Comparison of ENCODE assay signal across 18 cellular contexts in the genomic region with DNA sequence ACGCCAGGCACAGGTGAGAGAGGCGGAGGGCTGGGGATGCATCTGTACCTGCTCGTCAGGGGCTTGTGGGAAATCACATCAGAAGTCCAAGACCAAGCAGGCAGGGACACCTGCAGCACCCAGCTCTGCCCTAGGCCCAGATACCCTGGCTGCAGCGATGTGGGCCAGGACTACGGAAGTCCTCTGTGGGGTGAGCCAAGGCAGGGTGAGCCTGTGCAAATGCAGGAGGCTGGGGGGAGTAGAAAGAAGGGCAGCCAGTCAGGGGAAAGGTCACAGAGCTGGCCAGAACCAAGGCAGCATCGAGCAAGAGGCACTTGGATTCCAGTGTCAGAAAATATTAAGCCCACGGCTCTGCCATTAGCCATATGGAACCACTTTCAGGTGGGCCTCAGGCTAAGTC.
DNase-seq lines count a peak whose midpoint lies in the region; ATAC-seq and TF ChIP-seq lines count a peak whose summit lies in the region.
"Had no signal": no experiment of that assay in that cellular context is flagged by ENCODE, and none has a peak within 500 bp of the region (broad histone marks: within the 10 kb centered on the region; RNA-seq: fewer than 3 reads in every experiment).

No MANE protein-coding gene starts in this region.

- H3K27ac Mint-ChIP-seq in mesothelial cell of epicardium (peak overlapping the region; percentile 92), type B pancreatic cell (peak overlapping the region; percentile 22)
- H3K27ac Mint-ChIP-seq: activated naive CD4-positive, alpha-beta T cell treated with anti-CD3 and anti-CD28 coated beads, Interleukin-2, amount 10 ng/mL, durations not matched to agents 7 days and 5 days had no signal

- TF ChIP-seq CTCF in mesothelial cell of epicardium (IDR thresholded peaks at IDR 0.05; ENCODE audit: unreplicated experiment), result no peak
- no peak for TF ChIP-seq CTCF in type B pancreatic cell (conservative IDR thresholded peaks at IDR 0.05)

- H3K36me3 ChIP-seq in duodenal mucosa (ENCODE audit: control insufficient read depth in 1 of 2, insufficient read depth in 2 of 2, low read length in 2 of 2), result peaks cover 0 to 4% of the 10 kb centered on the region in 2 donors
- H3K36me3 ChIP-seq: colonic mucosa, thoracic aorta had no signal

- no peak overlapping the region for H3K4me3 Mint-ChIP-seq in mesothelial cell of epicardium
- H3K4me3 Mint-ChIP-seq in type B pancreatic cell, result peak overlapping the region; percentile 39
- H3K4me3 Mint-ChIP-seq: activated naive CD4-positive, alpha-beta T cell treated with anti-CD3 and anti-CD28 coated beads, Interleukin-2, amount 10 ng/mL, durations not matched to agents 7 days and 5 days had no signal

- H3K9me3 ChIP-seq in duodenal mucosa (ENCODE audit: control insufficient read depth in 1 of 2, low read length in 2 of 2), result no peaks in the 10 kb centered on the region
- H3K9me3 ChIP-seq: colonic mucosa, thoracic aorta had no signal

- intact Hi-C loops in Right ventricle myocardium inferior (cut with DNase I) (no loop called here), cardiac septum (cut with DNase I) (loop anchor here (5.0 kb wide), 1 partner anchor 81 kb away; no protein-coding TSS in a partner anchor)

- H3K36me3 Mint-ChIP-seq in mesothelial cell of epicardium (peaks cover 13% of the 10 kb centered on the region), type B pancreatic cell (peaks cover 12% of the 10 kb centered on the region)
- H3K36me3 Mint-ChIP-seq: activated naive CD4-positive, alpha-beta T cell treated with anti-CD3 and anti-CD28 coated beads, Interleukin-2, amount 10 ng/mL, durations not matched to agents 7 days and 5 days had no signal

- peaks cover 73 to 77% of the 10 kb centered on the region in 2 donors for H3K4me1 ChIP-seq in duodenal mucosa (ENCODE audit: control insufficient read depth in 1 of 2, insufficient read depth in 2 of 2, low read length in 2 of 2)

- no peak overlapping the region for H3K4me3 ChIP-seq in duodenal mucosa (ENCODE audit: low read depth in 1 of 2, low read length in 2 of 2)
- H3K4me3 ChIP-seq: colonic mucosa, thoracic aorta had no signal

- no peak for DNase-seq in Right ventricle myocardium inferior (ENCODE audit: missing footprints)
- DNase-seq in cardiac septum (ENCODE audit: low spot score), result no peak
- DNase-seq in mesothelial cell of epicardium (ENCODE audit: low spot score in 2 of 2, unreplicated experiment in 2 of 2), result no peak
- DNase-seq in type B pancreatic cell (ENCODE audit: extremely low spot score, unreplicated experiment), result no peak
- DNase-seq in NCI-H2171 (lab: John Stamatoyannopoulos, UW), result no peak
- DNase-seq in COLO668 (lab: John Stamatoyannopoulos, UW; ENCODE audit: unreplicated experiment), result no peak
- DNase-seq in NCI-H2029 (lab: John Stamatoyannopoulos, UW), result no peak
- DNase-seq: 8988T; activated CD4-positive, alpha-beta T cell treated with anti-CD3 and anti-CD28 coated beads, Interleukin-2, amount 50 U/mL, for 48 hours; activated naive CD4-positive, alpha-beta T cell treated with anti-CD3 and anti-CD28 coated beads, Interleukin-2, amount 10 ng/mL, durations not matched to agents 7 days and 5 days; C1 segment of cervical spinal cord; colonic mucosa; DMS 273 treated with DMSO at 0.1 percent for 48 hours; NCI-H1417 treated with DMSO at 0.1 percent for 48 hours; stimulated activated CD4-positive, alpha-beta T cell treated with anti-CD3 and anti-CD28 coated beads, Interleukin-4, amount 100 ng/mL, for 4 hours; T-helper 1 cell had no signal

- H3K27me3 Mint-ChIP-seq in mesothelial cell of epicardium (ENCODE audit: low read depth) (no peaks in the 10 kb centered on the region), type B pancreatic cell (no peaks in the 10 kb centered on the region)
- H3K27me3 Mint-ChIP-seq: activated naive CD4-positive, alpha-beta T cell treated with anti-CD3 and anti-CD28 coated beads, Interleukin-2, amount 10 ng/mL, durations not matched to agents 7 days and 5 days had no signal

- no peaks in the 10 kb centered on the region for H3K27me3 ChIP-seq in duodenal mucosa (ENCODE audit: control insufficient read depth in 1 of 2, insufficient read depth in 2 of 2, low read length in 2 of 2)
- H3K27me3 ChIP-seq: colonic mucosa had no signal

- H3K9ac ChIP-seq in duodenal mucosa (ENCODE audit: low read depth in 1 of 2, low read length in 2 of 2), result no peak overlapping the region

- H3K27ac ChIP-seq in duodenal mucosa (ENCODE audit: low read depth, low read length), result peak overlapping the region; percentile 8
- H3K27ac ChIP-seq: colonic mucosa had no signal

- H3K4me1 Mint-ChIP-seq in mesothelial cell of epicardium (peaks cover 82% of the 10 kb centered on the region), type B pancreatic cell (ENCODE audit: unreplicated experiment) (peaks cover 84% of the 10 kb centered on the region)
- H3K4me1 Mint-ChIP-seq: activated naive CD4-positive, alpha-beta T cell treated with anti-CD3 and anti-CD28 coated beads, Interleukin-2, amount 10 ng/mL, durations not matched to agents 7 days and 5 days had no signal

- no peaks in the 10 kb centered on the region for H3K9me3 Mint-ChIP-seq in mesothelial cell of epicardium
- no peaks in the 10 kb centered on the region for H3K9me3 Mint-ChIP-seq in type B pancreatic cell
- H3K9me3 Mint-ChIP-seq: activated naive CD4-positive, alpha-beta T cell treated with anti-CD3 and anti-CD28 coated beads, Interleukin-2, amount 10 ng/mL, durations not matched to agents 7 days and 5 days had no signal

- peak; percentile 50 for ATAC-seq in Right ventricle myocardium inferior
